ENCODE assay signal across 8 cellular contexts in the genomic region with DNA sequence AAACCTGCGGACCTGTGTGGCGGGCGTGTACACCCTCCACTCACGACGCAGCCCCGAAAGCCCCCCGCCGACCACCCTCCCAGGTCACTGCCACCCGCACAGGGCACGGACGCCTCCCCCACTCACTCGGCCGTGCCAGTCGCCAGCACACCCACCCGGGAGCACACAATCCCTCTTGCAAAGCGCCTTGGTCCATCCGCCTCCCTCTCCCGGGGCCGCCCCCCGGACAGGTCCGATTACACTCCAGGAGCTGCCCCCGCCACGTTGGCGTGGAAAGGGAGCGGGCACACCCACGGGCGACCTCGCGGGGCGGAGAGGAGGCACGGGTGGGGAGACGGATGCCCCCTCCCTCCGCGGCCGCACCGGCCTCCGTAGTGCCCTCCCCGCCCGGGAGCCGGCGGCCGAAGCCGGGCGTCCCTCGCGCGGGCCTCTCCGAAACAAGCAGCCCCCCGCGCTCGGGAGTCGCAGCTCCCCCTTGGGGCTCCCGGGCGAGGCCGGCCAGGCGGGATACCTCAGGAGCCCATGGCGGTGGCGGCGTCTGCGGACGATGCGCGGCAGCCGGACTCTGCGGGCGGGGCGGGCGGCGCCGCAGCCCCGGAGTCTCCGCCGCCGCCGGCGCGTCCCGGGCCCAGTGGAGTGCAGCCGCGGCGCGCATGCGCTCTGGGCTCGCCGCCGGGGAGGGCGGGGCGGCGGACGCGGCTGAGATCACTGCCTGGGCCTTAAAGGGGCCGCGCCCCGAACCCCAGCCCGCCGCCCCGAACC. TPM values are rescaled to one million over a fixed set of nuclear protein-coding genes. Genes with fewer than 3 reads are reported as not detected.
DNase-seq lines count a peak whose midpoint lies in the region; ATAC-seq and TF ChIP-seq lines count a peak whose summit lies in the region.

A gene (minus strand): TSS at position 638 of the 762 bp plus-strand sequence. CDS start 25,049 bp downstream, outside the sequence.

- H3K4me1 ChIP-seq in gastroesophageal sphincter (peaks cover 0 to 62% (median 29%) of the 10 kb centered on the region in 3 donors), neutrophil (ENCODE audit: control insufficient read depth in 1 of 2, insufficient read depth in 1 of 2, low read depth in 1 of 2, low read length in 1 of 2) (peaks cover 23 to 31% of the 10 kb centered on the region in 2 experiments), subcutaneous abdominal adipose tissue (ENCODE audit: control insufficient read depth in 5 of 5, insufficient read depth in 5 of 5, low read length in 5 of 5) (peaks cover 21 to 54% (median 49%) of the 10 kb centered on the region in 5 donors)

- H3K27me3 ChIP-seq in gastroesophageal sphincter = no peaks in the 10 kb centered on the region
- H3K27me3 ChIP-seq in neutrophil = no peaks in the 10 kb centered on the region
- H3K27me3 ChIP-seq in subcutaneous abdominal adipose tissue (ENCODE audit: control insufficient read depth in 5 of 5, insufficient read depth in 4 of 5, low read length in 5 of 5) = no peaks in the 10 kb centered on the region

- H3K9me3 ChIP-seq in gastroesophageal sphincter = no peaks in the 10 kb centered on the region
- H3K9me3 ChIP-seq in neutrophil = no peaks in the 10 kb centered on the region
- no peaks in the 10 kb centered on the region for H3K9me3 ChIP-seq in subcutaneous abdominal adipose tissue (ENCODE audit: control insufficient read depth in 5 of 5, low read length in 5 of 5)

- ATAC-seq in GM19023 (IDR thresholded peaks at IDR 0.05; ENCODE audit: unreplicated experiment) (peak; percentile 88), gastroesophageal sphincter (peak; percentile 97)

- no peak for TF ChIP-seq EP300 in gastroesophageal sphincter (IDR thresholded peaks at IDR 0.05)

- H3K36me3 ChIP-seq in gastroesophageal sphincter (no peaks in the 10 kb centered on the region), neutrophil (no peaks in the 10 kb centered on the region), subcutaneous abdominal adipose tissue (ENCODE audit: control insufficient read depth in 5 of 5, insufficient read depth in 5 of 5, low read length in 5 of 5) (peaks cover 0 to 2% (median 0%) of the 10 kb centered on the region in 5 donors)

- TF ChIP-seq CTCF in AG09309 (IDR thresholded peaks at IDR 0.05; ENCODE audit: control insufficient read depth, insufficient read depth, low read depth, low read length, missing control alignments) = no peak
- TF ChIP-seq CTCF in gastroesophageal sphincter (IDR thresholded peaks at IDR 0.05) = no peak
- TF ChIP-seq CTCF in neutrophil (IDR thresholded peaks at IDR 0.05) = no peak

- no peak for DNase-seq in AG09309 (ENCODE audit: low read depth)
- DNase-seq in HT1080 (ENCODE audit: low read depth) = peak; percentile 50
- peak; percentile 74 for DNase-seq in SK-MEL-5 (ENCODE audit: low read depth, low spot score)
- peak; percentile 83 for DNase-seq in activated naive CD4-positive, alpha-beta T cell treated with Interleukin-2 at 50 U/mL for 16 hours

- peak within 1 kb of the TSS; percentile 98 for H3K4me3 ChIP-seq in AG09309 (ENCODE audit: control insufficient read depth, low read depth, low read length)
- peak within 1 kb of the TSS; percentile 81 to 98 for H3K4me3 ChIP-seq in gastroesophageal sphincter
- peak within 1 kb of the TSS; percentile 91 to 92 for H3K4me3 ChIP-seq in neutrophil (ENCODE audit: low read depth in 1 of 2, low read length in 1 of 2)
- peak within 1 kb of the TSS; percentile 89 to 96 (median 93) for H3K4me3 ChIP-seq in subcutaneous abdominal adipose tissue (ENCODE audit: low read depth in 1 of 5, low read length in 5 of 5)

- in situ Hi-C loops in SK-MEL-5 (cut with HindIII; ENCODE audit: low pct_unique_long_range_greater_than_20kb, low sequenced_read_pairs) = no loop called here

- 0% methylated on average over 7 of the region's 97 CpGs; no CpG with 5 or more reads in 1 of the 2 donors for WGBS in gastroesophageal sphincter (ENCODE audit: low coverage in 1 of 2), 2 donors

- peak within 1 kb of the TSS; percentile 76 to 96 (median 89) for H3K9ac ChIP-seq in subcutaneous abdominal adipose tissue (ENCODE audit: low read length in 5 of 5)

- H3K27ac ChIP-seq in gastroesophageal sphincter (peak within 1 kb of the TSS; percentile 86 to 98 (median 94)), neutrophil (peak within 1 kb of the TSS; percentile 86), subcutaneous abdominal adipose tissue (ENCODE audit: low read depth, low read length) (peak within 1 kb of the TSS; percentile 88)

- peak; percentile 94 to 96 for TF ChIP-seq POLR2A in gastroesophageal sphincter (IDR thresholded peaks at IDR 0.05)

RNA-seq across cellular contexts. Expression of the gene that starts here (rescaled TPM):
- 21.5 and 30.3 TPM in 2 replicates for total RNA-seq in HT1080 (2014; rRNA removed; shearing (Covaris generic))
- 69.4 and 71.0 TPM in 2 replicates for polyA plus RNA-seq in HT1080 (2015; cell fraction: cytosol; rRNA removed)
- polyA plus RNA-seq in HT1080 (2015; cell fraction: nucleus; rRNA removed) = 42.8 and 44.4 TPM in 2 replicates
- total RNA-seq in SK-MEL-5 (2014; rRNA removed; shearing (Covaris generic)) = 12.7 and 14.7 TPM in 2 replicates
- polyA plus RNA-seq in SK-MEL-5 (2015; cell fraction: cytosol; rRNA removed) = 109 and 114 TPM in 2 replicates
- 39.1 and 65.5 TPM in 2 replicates for polyA plus RNA-seq in SK-MEL-5 (2015; cell fraction: nucleus; rRNA removed)
- 100 to 1,000 TPM in 1 of 4 donors, 10 to 100 TPM in 3; 52.0 to 108 (median 64.9) TPM for total RNA-seq in gastroesophageal sphincter
